In the genomic region with DNA sequence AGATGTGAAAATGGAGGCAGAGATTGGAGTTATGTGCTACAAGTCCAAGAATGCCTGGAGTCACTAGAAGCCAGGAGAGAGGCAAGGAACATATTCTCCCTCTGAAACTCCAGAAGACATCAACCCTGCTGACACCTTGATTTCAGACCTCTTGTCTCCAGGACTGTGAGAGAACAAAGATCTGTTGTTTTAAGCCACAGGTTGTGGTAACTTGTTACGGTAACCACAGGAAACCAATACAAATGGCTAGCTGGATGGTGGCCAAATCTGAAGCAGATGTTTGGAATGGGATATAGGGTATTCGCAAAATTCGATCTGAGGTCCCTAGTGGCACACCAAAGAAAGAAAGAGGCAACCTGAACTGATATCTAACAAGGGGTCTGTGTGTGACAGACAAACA, we compare ENCODE assay signal across 23 cellular contexts.
DNase-seq lines count a peak whose midpoint lies in the region; ATAC-seq, FAIRE-seq and TF ChIP-seq lines count a peak whose summit lies in the region.
"Had no signal": no experiment of that assay in that cellular context is flagged by ENCODE, and none has a peak within 500 bp of the region (broad histone marks: within the 10 kb centered on the region; RNA-seq: fewer than 3 reads in every experiment).

No MANE protein-coding gene starts in this region.

- H3K27me3 ChIP-seq in prostate gland (replicated peaks; ENCODE audit: insufficient read depth), result no peaks in the 10 kb centered on the region
- H3K27me3 ChIP-seq: hepatocyte had no signal

- no peaks in the 10 kb centered on the region for H3K36me3 ChIP-seq in prostate gland

- H3K27me3 Mint-ChIP-seq in type B pancreatic cell, result no peaks in the 10 kb centered on the region

- ATAC-seq in GM21381 (IDR thresholded peaks at IDR 0.05; ENCODE audit: unreplicated experiment), result no peak
- ATAC-seq: activated CD4-positive, alpha-beta T cell treated with anti-CD3 and anti-CD28 coated beads for 36 hours; GM12878; psoas muscle had no signal

- H3K4me3 ChIP-seq in choroid plexus epithelial cell (ENCODE audit: low read depth, low read length) (no peak overlapping the region), prostate gland (no peak overlapping the region)
- H3K4me3 ChIP-seq: GM12878, hepatocyte, psoas muscle, SK-N-MC had no signal

- no peaks in the 10 kb centered on the region for H3K9me3 Mint-ChIP-seq in type B pancreatic cell
- H3K9me3 Mint-ChIP-seq: HFFc6, nephron progenitor cell had no signal

- no peaks in the 10 kb centered on the region for H3K9me3 ChIP-seq in prostate gland

- no peak overlapping the region for H3K4me3 Mint-ChIP-seq in type B pancreatic cell
- H3K4me3 Mint-ChIP-seq: activated CD4-positive, alpha-beta T cell treated with anti-CD3 and anti-CD28 coated beads for 36 hours; endodermal cell; HFFc6; nephron progenitor cell had no signal

- H3K27ac ChIP-seq in prostate gland, result no peak overlapping the region
- H3K27ac ChIP-seq: hepatocyte, psoas muscle, SK-N-MC had no signal

- DNase-seq in COLO668 (lab: John Stamatoyannopoulos, UW; ENCODE audit: unreplicated experiment) (peak; percentile 85), ELR (ENCODE audit: low read depth) (peak; percentile 10), NCI-H345 (lab: John Stamatoyannopoulos, UW) (peak; percentile 58), choroid plexus epithelial cell (ENCODE audit: low read depth) (peak; percentile 17), prostate gland (ENCODE audit: low spot score) (no peak), type B pancreatic cell (ENCODE audit: extremely low spot score, unreplicated experiment) (no peak), GM12891 (ENCODE audit: insufficient read length, low spot score) (no peak)
- DNase-seq: activated CD4-positive, alpha-beta T cell treated with anti-CD3 and anti-CD28 coated beads for 36 hours; activated effector memory CD4-positive, alpha-beta T cell treated with anti-CD3 and anti-CD28 coated beads, Interleukin-2, amount 50 U/mL, for 16 hours; amygdala; endodermal cell; GF-D8; HFFc6; KG1; NCI-H1048; nephron progenitor cell; psoas muscle; small intestine; stimulated activated CD8-positive, alpha-beta memory T cell treated with anti-CD3 and anti-CD28 coated beads, Interleukin-4, amount 100 ng/mL, for 48 hours had no signal

- no peaks in the 10 kb centered on the region for H3K36me3 Mint-ChIP-seq in type B pancreatic cell

- FAIRE-seq in GM12891 (lab: Jason Lieb, UNC), result no peak
- FAIRE-seq: GM12878, small intestine had no signal

- no peak overlapping the region for H3K27ac Mint-ChIP-seq in type B pancreatic cell
- H3K27ac Mint-ChIP-seq: activated CD4-positive, alpha-beta T cell treated with anti-CD3 and anti-CD28 coated beads for 36 hours; endodermal cell; HFFc6; nephron progenitor cell had no signal

- 29% methylated on average over 3 of the region's 3 CpGs for WGBS in prostate gland

- TF ChIP-seq CTCF in choroid plexus epithelial cell (conservative IDR thresholded peaks at IDR 0.05; ENCODE audit: low read depth, low read length), result no peak
- no peak for TF ChIP-seq CTCF in prostate gland (IDR thresholded peaks at IDR 0.05)
- TF ChIP-seq CTCF in type B pancreatic cell (conservative IDR thresholded peaks at IDR 0.05), result no peak

- no peak for TF ChIP-seq POLR2A in prostate gland (IDR thresholded peaks at IDR 0.05)
- no peak for TF ChIP-seq POLR2A in GM12891 (IDR thresholded peaks at IDR 0.05; ENCODE audit: low read depth, low read length)

- H3K4me1 ChIP-seq in prostate gland (replicated peaks), result no peaks in the 10 kb centered on the region
- H3K4me1 ChIP-seq: psoas muscle had no signal

- intact Hi-C loops in prostate gland (cut with DNase I), result no loop called here

- H3K4me1 Mint-ChIP-seq in type B pancreatic cell (ENCODE audit: unreplicated experiment), result peaks cover 4% of the 10 kb centered on the region
- H3K4me1 Mint-ChIP-seq: activated CD4-positive, alpha-beta T cell treated with anti-CD3 and anti-CD28 coated beads for 36 hours; endodermal cell; nephron progenitor cell had no signal

TF ChIP-seq in GM12891, 5 proteins besides CTCF, POLR2A, EP300 and RAD21:
- TF ChIP-seq POU2F2 (IDR thresholded peaks at IDR 0.05; ENCODE audit: low read depth, low read length) (no peak), SPI1 (IDR thresholded peaks at IDR 0.05; ENCODE audit: low read depth, low read length) (no peak), PAX5 (IDR thresholded peaks at IDR 0.05; ENCODE audit: insufficient read depth, low read length, severe bottlenecking) (no peak), TAF1 (IDR thresholded peaks at IDR 0.05; ENCODE audit: low read depth, low read length) (no peak), POLR2AphosphoS5 (IDR thresholded peaks at IDR 0.05; ENCODE audit: low read depth, low read length) (no peak)

Comparison
In these comparisons a context has a peak if more than half of its experiments do, and no peak if none do; other contexts are left out.
1. DNase-seq: peak in COLO668 (single experiment), ELR (single experiment), NCI-H345 (single experiment) and choroid plexus epithelial cell (single experiment); none in prostate gland (single experiment), type B pancreatic cell (single experiment) and GM12891 (single experiment).